8 cellular contexts compared by ENCODE assay signal in genomic region chr1:151993734-151994496, GRCh38. TPM values are rescaled to one million over a fixed set of nuclear protein-coding genes. Genes with fewer than 3 reads are reported as not detected.
DNase-seq lines count a peak whose midpoint lies in the region; TF ChIP-seq lines count a peak whose summit lies in the region.

TSS of gene S100A10 (minus strand) at chr1:151993859. CDS start at chr1:151986230, 7,629 bp downstream.

- peak within 1 kb of the TSS; percentile 82 for H3K4me3 ChIP-seq in mononuclear cell (ENCODE audit: low read length)

- peak within 1 kb of the TSS; percentile 95 for H3K4me3 Mint-ChIP-seq in endothelial cell (ENCODE audit: unreplicated experiment)

- H3K27me3 ChIP-seq in mononuclear cell (ENCODE audit: insufficient read depth, low read length), result no peaks in the 10 kb centered on the region

- H3K9me3 ChIP-seq in mononuclear cell (ENCODE audit: low read depth, low read length), result no peaks in the 10 kb centered on the region

- H3K27me3 Mint-ChIP-seq in endothelial cell (ENCODE audit: unreplicated experiment), result peaks cover 5% of the 10 kb centered on the region

- H3K9me3 Mint-ChIP-seq in endothelial cell (ENCODE audit: unreplicated experiment), result no peaks in the 10 kb centered on the region

- peaks cover 23% of the 10 kb centered on the region for H3K4me1 Mint-ChIP-seq in endothelial cell (ENCODE audit: unreplicated experiment)

- peak within 1 kb of the TSS; percentile 81 for H3K27ac Mint-ChIP-seq in endothelial cell (ENCODE audit: unreplicated experiment)

- no peaks in the 10 kb centered on the region for H3K36me3 Mint-ChIP-seq in endothelial cell (ENCODE audit: low read depth, unreplicated experiment)

- peaks cover 55% of the 10 kb centered on the region for H3K4me1 ChIP-seq in mononuclear cell (ENCODE audit: insufficient read depth, low read length)

- no peak for TF ChIP-seq CTCF in endothelial cell (IDR thresholded peaks at IDR 0.05; ENCODE audit: unreplicated experiment)

- peak; percentile 21 for DNase-seq in NCI-H1105 treated with DMSO at 0.1 percent for 48 hours (lab: John Stamatoyannopoulos, UW)
- no peak for DNase-seq in NCI-H1105 (lab: John Stamatoyannopoulos, UW)
- peak; percentile 61 to 72 for DNase-seq in NOMO-1 (lab: John Stamatoyannopoulos, UW; ENCODE audit: unreplicated experiment in 2 of 2)
- DNase-seq in activated CD8-positive, alpha-beta memory T cell treated with anti-CD3 and anti-CD28 coated beads, Interleukin-2, amount 50 U/mL, for 4 hours, result peak; percentile 79
- DNase-seq in endothelial cell (ENCODE audit: low spot score), result peak; percentile 60
- peak; percentile 46 to 55 for DNase-seq in stimulated activated CD8-positive, alpha-beta memory T cell treated with anti-CD3 and anti-CD28 coated beads, Interleukin-7, amount 100 ng/mL, for 48 hours (ENCODE audit: extremely low read depth in 1 of 2, low read depth in 1 of 2)
- no peak for DNase-seq in middle frontal gyrus (ENCODE audit: extremely low spot score, low spot score)

RNA-seq across cellular contexts. Expression of gene S100A10, which starts in this region (rescaled TPM):
- total RNA-seq in endothelial cell (ENCODE audit: unreplicated experiment), result 241 TPM
- 113 TPM for total RNA-seq in mononuclear cell

Comparison
In these comparisons a context has a peak if more than half of its experiments do, and no peak if none do; other contexts are left out.
1. DNase-seq: peak in NCI-H1105 treated with DMSO at 0.1 percent for 48 hours (single experiment), NOMO-1 (2 of 2), activated CD8-positive, alpha-beta memory T cell treated with anti-CD3 and anti-CD28 coated beads, Interleukin-2, amount 50 U/mL, for 4 hours (single experiment), endothelial cell (single experiment) and stimulated activated CD8-positive, alpha-beta memory T cell treated with anti-CD3 and anti-CD28 coated beads, Interleukin-7, amount 100 ng/mL, for 48 hours (2 of 2); none in NCI-H1105 (single experiment) and middle frontal gyrus (single experiment).